Comparison of ENCODE assay signal across 7 cellular contexts in the genomic region with DNA sequence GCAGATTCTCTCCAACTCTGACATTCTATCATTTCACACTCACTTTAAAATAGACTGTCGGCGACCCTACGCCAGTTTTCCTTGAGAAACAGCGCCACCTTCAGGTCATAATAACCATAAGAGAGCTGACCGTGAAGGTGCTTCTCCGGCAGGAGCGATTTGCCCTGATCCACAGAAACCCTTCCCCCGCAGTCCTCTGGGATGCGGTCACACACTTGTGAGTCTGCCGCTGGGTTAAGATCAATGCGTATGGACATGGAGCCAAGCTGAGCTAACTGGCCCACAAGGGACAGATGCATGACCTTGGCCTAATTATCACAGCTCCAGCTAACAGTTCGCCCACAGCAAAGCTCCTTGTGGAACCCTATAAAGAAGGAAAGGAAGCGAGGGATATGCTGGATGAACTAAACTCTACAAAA. TPM values are rescaled to one million over a fixed set of nuclear protein-coding genes. Genes with fewer than 3 reads are reported as not detected.
DNase-seq lines count a peak whose midpoint lies in the region; ATAC-seq, FAIRE-seq and TF ChIP-seq lines count a peak whose summit lies in the region.

No MANE protein-coding gene starts in this region.

- ATAC-seq in GM12878 (peak; percentile 65), HG02623 (IDR thresholded peaks at IDR 0.05; ENCODE audit: unreplicated experiment) (no peak)

- H3K4me3 ChIP-seq in GM12878: no peak overlapping the region
- H3K4me3 ChIP-seq in skeletal muscle satellite cell (ENCODE audit: low read length): no peak overlapping the region

- in situ Hi-C loops in GM12878 (cut with MboI): loop anchor here (5.0 kb wide), 1 partner anchor 365 kb away; no protein-coding TSS in a partner anchor

- TF ChIP-seq EP300 in GM12878 (IDR thresholded peaks at IDR 0.05; ENCODE audit: borderline replicate concordance in 1 of 2, control insufficient read depth in 1 of 2, low read depth in 2 of 2, low read length in 2 of 2): no peak

- peak; percentile 75 for FAIRE-seq in GM12878 (lab: Jason Lieb, UNC)

- no peaks in the 10 kb centered on the region for H3K79me2 ChIP-seq in GM12878 (ENCODE audit: control insufficient read depth, insufficient read depth, low read length)

- BruUV-seq in GM12878 (replicated peaks; lab: Mats Ljungman, UMichigan): no TSS peak

- H2AFZ ChIP-seq in GM12878 (ENCODE audit: control insufficient read depth, low read depth, low read length): peak overlapping the region; percentile 37; the same call in 1 of the 2 replicates

- SMC1A ChIA-PET in GM12878 (lab: Charles Lee; ENCODE audit: uncharacterized antibody, unreplicated experiment): interaction anchor here (0.7 to 3.8 kb wide), 46 partner anchors 12 to 408 kb away, joined by 3 to 62 read pairs (median 4); a partner anchor contains a TSS

- peaks cover 0 to 2% of the 10 kb centered on the region in 2 experiments; a peak in 1 of 4 replicates for H3K27me3 ChIP-seq in GM12878 (replicated peaks in 1 of 2; ENCODE audit: control insufficient read depth in 2 of 2, insufficient read depth in 2 of 2, low read length in 1 of 2)
- H3K27me3 ChIP-seq in skeletal muscle satellite cell (ENCODE audit: control insufficient read depth, insufficient read depth, low read length): peaks cover 21% of the 10 kb centered on the region

- intact Hi-C loops in GM12878 (cut with micrococcal nuclease; ENCODE audit: unreplicated experiment): loop anchor here (2.0 to 10.0 kb wide), 4 partner anchors 65 to 362 kb away; a partner anchor contains a TSS

- no peak overlapping the region for H3K9ac ChIP-seq in GM12878 (ENCODE audit: control insufficient read depth, insufficient read depth, low read length)
- H3K9ac ChIP-seq in skeletal muscle satellite cell (ENCODE audit: low read depth, low read length): no peak overlapping the region

- RAD21 ChIA-PET in GM12878 (lab: Charles Lee; ENCODE audit: unreplicated experiment): interaction anchor here (0.7 to 3.9 kb wide), 36 partner anchors 8 to 409 kb away, joined by 3 to 47 read pairs (median 4); a partner anchor contains a TSS

- peak; percentile 69 for TF ChIP-seq CTCF in GM10266 (IDR thresholded peaks at IDR 0.05; ENCODE audit: control insufficient read depth, insufficient read depth, low read depth, missing control alignments)
- TF ChIP-seq CTCF in GM12878 (IDR thresholded peaks at IDR 0.05 in 2 of 3, conservative IDR thresholded peaks at IDR 0.05 in 1 of 3; ENCODE audit: control insufficient read depth in 2 of 3, extremely low read depth in 1 of 3, insufficient read depth in 1 of 3, low read depth in 3 of 3, low read length in 3 of 3): peak; percentile 60 to 73 (median 62)

- no peaks in the 10 kb centered on the region for H4K20me1 ChIP-seq in GM12878 (ENCODE audit: control insufficient read depth, insufficient read depth)

- TF ChIP-seq POLR2A in GM12878 (IDR thresholded peaks at IDR 0.05; ENCODE audit: low read depth, low read length): no peak

- 11% methylated on average over 13 of the region's 13 CpGs for WGBS in GM12878 (ENCODE audit: insufficient coverage, insufficient replicate concordance, low lambda C conversion rate, missing lambda C conversion rate)

- H3K36me3 ChIP-seq in GM12878 (ENCODE audit: control insufficient read depth in 2 of 2, insufficient read depth in 2 of 2, low read length in 1 of 2) (no peaks in the 10 kb centered on the region), skeletal muscle satellite cell (ENCODE audit: insufficient read depth, low read length) (no peaks in the 10 kb centered on the region)

- CTCF ChIA-PET in GM12878 (lab: Yijun Ruan, JAX): interaction anchor here (0.5 to 10.7 kb wide), 92 partner anchors 20 to 547 kb away, joined by 3 to 319 read pairs (median 4); a partner anchor contains a TSS

- no peak overlapping the region for H3K4me2 ChIP-seq in GM12878 (ENCODE audit: control insufficient read depth, insufficient read depth)
- peak overlapping the region; percentile 60 for H3K4me2 ChIP-seq in skeletal muscle satellite cell (ENCODE audit: low read length)

- DNase-seq in GM10266 (ENCODE audit: extremely low spot score) (peak; percentile 24), NCI-H1105 (lab: John Stamatoyannopoulos, UW) (peak; percentile 69), T follicular helper cell (ENCODE audit: low read depth) (peak; percentile 34), GM12878 (ENCODE audit: low read depth, low spot score) (no peak), iPS DF 4.7 (ENCODE audit: extremely low read depth, low spot score) (peak; percentile 58)

- H3K4me1 ChIP-seq in GM12878 (ENCODE audit: control insufficient read depth, insufficient read depth, low read length) (peaks cover 9% of the 10 kb centered on the region; the same call in 1 of the 2 replicates), skeletal muscle satellite cell (ENCODE audit: control insufficient read depth, insufficient read depth, low read length) (peaks cover 2% of the 10 kb centered on the region)

- POLR2A ChIA-PET in GM12878 (lab: Charles Lee): interaction anchor here (0.8 to 1.0 kb wide), 2 partner anchors 66 to 167 kb away, joined by 3 read pairs; no protein-coding TSS in a partner anchor

- H3K9me3 ChIP-seq in GM12878 (replicated peaks; ENCODE audit: control insufficient read depth, insufficient read depth, low read length): no peaks in the 10 kb centered on the region
- no peaks in the 10 kb centered on the region for H3K9me3 ChIP-seq in skeletal muscle satellite cell (replicated peaks; ENCODE audit: low read length)

- H3K27ac ChIP-seq in GM12878 (ENCODE audit: control insufficient read depth, insufficient read depth): no peak overlapping the region

- TF ChIP-seq RAD21 in GM12878 (IDR thresholded peaks at IDR 0.05; ENCODE audit: insufficient read depth, low read depth, low read length): peak; percentile 81

TF ChIP-seq in GM12878, 131 proteins besides CTCF, POLR2A, EP300 and RAD21:
- TF ChIP-seq SMC3 (IDR thresholded peaks at IDR 0.05; ENCODE audit: borderline replicate concordance, low read length) (peak; percentile 68), GABPA (IDR thresholded peaks at IDR 0.05; ENCODE audit: low read depth) (no peak), CHD4 (IDR thresholded peaks at IDR 0.05) (no peak), EED (IDR thresholded peaks at IDR 0.05; ENCODE audit: low read depth) (no peak), RCOR1 (conservative IDR thresholded peaks at IDR 0.05; ENCODE audit: low read depth, low read length) (no peak), RB1 (IDR thresholded peaks at IDR 0.05; ENCODE audit: borderline replicate concordance) (peak; percentile 50; the same call in 1 of the 2 replicates), BRCA1 (IDR thresholded peaks at IDR 0.05; ENCODE audit: low read depth, low read length) (no peak), TCF12 (IDR thresholded peaks at IDR 0.05; ENCODE audit: low read depth, low read length) (no peak), SMAD1 (IDR thresholded peaks at IDR 0.05; ENCODE audit: low read depth, partially characterized antibody) (no peak)
- TF ChIP-seq, protein P1, sequence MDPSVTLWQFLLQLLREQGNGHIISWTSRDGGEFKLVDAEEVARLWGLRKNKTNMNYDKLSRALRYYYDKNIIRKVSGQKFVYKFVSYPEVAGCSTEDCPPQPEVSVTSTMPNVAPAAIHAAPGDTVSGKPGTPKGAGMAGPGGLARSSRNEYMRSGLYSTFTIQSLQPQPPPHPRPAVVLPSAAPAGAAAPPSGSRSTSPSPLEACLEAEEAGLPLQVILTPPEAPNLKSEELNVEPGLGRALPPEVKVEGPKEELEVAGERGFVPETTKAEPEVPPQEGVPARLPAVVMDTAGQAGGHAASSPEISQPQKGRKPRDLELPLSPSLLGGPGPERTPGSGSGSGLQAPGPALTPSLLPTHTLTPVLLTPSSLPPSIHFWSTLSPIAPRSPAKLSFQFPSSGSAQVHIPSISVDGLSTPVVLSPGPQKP (IDR thresholded peaks at IDR 0.05; ENCODE audit: low read depth, low read length): no peak
- TF ChIP-seq, protein P2, sequence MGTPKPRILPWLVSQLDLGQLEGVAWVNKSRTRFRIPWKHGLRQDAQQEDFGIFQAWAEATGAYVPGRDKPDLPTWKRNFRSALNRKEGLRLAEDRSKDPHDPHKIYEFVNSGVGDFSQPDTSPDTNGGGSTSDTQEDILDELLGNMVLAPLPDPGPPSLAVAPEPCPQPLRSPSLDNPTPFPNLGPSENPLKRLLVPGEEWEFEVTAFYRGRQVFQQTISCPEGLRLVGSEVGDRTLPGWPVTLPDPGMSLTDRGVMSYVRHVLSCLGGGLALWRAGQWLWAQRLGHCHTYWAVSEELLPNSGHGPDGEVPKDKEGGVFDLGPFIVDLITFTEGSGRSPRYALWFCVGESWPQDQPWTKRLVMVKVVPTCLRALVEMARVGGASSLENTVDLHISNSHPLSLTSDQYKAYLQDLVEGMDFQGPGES (IDR thresholded peaks at IDR 0.05): no peak
- TF ChIP-seq, protein P3, sequence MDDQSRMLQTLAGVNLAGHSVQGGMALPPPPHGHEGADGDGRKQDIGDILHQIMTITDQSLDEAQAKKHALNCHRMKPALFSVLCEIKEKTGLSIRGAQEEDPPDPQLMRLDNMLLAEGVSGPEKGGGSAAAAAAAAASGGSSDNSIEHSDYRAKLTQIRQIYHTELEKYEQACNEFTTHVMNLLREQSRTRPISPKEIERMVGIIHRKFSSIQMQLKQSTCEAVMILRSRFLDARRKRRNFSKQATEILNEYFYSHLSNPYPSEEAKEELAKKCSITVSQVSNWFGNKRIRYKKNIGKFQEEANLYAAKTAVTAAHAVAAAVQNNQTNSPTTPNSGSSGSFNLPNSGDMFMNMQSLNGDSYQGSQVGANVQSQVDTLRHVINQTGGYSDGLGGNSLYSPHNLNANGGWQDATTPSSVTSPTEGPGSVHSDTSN (IDR thresholded peaks at IDR 0.05; ENCODE audit: insufficient replicate concordance, low read depth, low read length): no peak

RNA-seq across cellular contexts. Expression of a gene that starts 32.8 kb away (rescaled TPM):
- total RNA-seq in GM12878 (2013; cell fraction: nucleolus; rRNA removed): 126 and 141 TPM in 2 replicates
- 13.6 and 15.9 TPM in 2 replicates for total RNA-seq in GM12878 (2014; rRNA removed)
- 17.8 and 20.4 TPM in 2 replicates for total RNA-seq in GM12878 (2014; rRNA removed; fragmentation: Illumina TruSeq; extraction: Trizol)
- total RNA-seq in GM12878 (2021): 57.7 and 64.7 TPM in 2 replicates
- 70.8 TPM for polyA plus RNA-seq in GM12878 (2011; ENCODE audit: low read depth)
- polyA plus RNA-seq in GM12878 (2011; rRNA removed): 99.7 and 143 TPM in 2 replicates
- polyA plus RNA-seq in GM12878 (2011; cell fraction: cytosol; rRNA removed): 30.3 and 40.8 TPM in 2 replicates
- 41.7 and 46.0 TPM in 2 replicates for polyA plus RNA-seq in GM12878 (2011; cell fraction: nucleus; rRNA removed)
- polyA plus RNA-seq in GM12878 (2012): 47.7 and 70.7 TPM in 2 replicates
- polyA plus RNA-seq in GM12878 (2014; fragmentation: Illumina TruSeq; extraction: Trizol): 76.6 and 99.0 TPM in 2 replicates
- 10 to 100 TPM in 1 of 2 experiments, 1 to 10 TPM in 1; 8.5 to 23.3 TPM for polyA plus RNA-seq in GM12878 (2014; fragmentation: Nextera tagmentation; extraction: Ambion mirVana)
- 29.1 and 51.4 TPM in 2 replicates for polyA plus RNA-seq in GM12878 (2014; rRNA removed)
- 10 to 100 TPM; 66.1 to 67.4 TPM for polyA plus RNA-seq in GM12878 (2016; fragmentation: Nextera tagmentation; extraction: Ambion mirVana)
- 41.2 and 93.3 TPM in 2 replicates for polyA minus RNA-seq in GM12878 (2011; rRNA and poly(A)+ RNA removed)
- polyA minus RNA-seq in GM12878 (2011; cell fraction: cytosol; rRNA and poly(A)+ RNA removed): 18.4 and 19.6 TPM in 2 replicates
- 16.2 and 23.5 TPM in 2 replicates for polyA minus RNA-seq in GM12878 (2011; cell fraction: nucleus; rRNA and poly(A)+ RNA removed)
- 3.3 and 5.1 TPM in 2 replicates for total RNA-seq in skeletal muscle satellite cell (2012; rRNA removed)
